Comparison of ENCODE assay signal across 1 cellular context in the genomic region with DNA sequence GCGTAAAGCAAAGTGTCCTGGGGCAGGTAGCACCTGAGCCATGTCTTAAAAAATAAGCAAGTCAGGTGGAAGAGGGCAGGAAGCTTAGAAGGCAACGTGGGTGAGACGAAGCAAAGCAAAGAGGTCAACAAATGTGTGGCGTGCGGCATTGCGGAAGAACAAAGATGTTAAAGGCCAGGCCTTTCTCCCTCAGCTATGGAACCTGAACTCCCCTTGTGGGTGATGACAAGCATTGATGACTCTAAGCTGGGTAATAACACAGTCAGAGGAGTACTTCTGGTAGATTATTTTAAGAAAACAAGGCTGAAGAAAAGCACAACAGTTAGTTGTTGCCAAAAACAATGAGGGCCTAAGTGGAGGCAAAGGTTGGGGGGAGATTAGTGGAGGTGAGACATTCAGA.
TF ChIP-seq lines count a peak whose summit lies in the region.

No MANE protein-coding gene starts in this region.

TF ChIP-seq in H1, 55 proteins besides CTCF, POLR2A, EP300 and RAD21:
- no peak for TF ChIP-seq SIX5 (IDR thresholded peaks at IDR 0.05; ENCODE audit: low read depth, low read length)
- no peak for TF ChIP-seq RXRA (IDR thresholded peaks at IDR 0.05; ENCODE audit: insufficient read depth, low read depth, low read length)
- TF ChIP-seq RNF2 (IDR thresholded peaks at IDR 0.05; ENCODE audit: borderline replicate concordance, low read depth, low read length, missing control alignments, poor library complexity, severe bottlenecking), result no peak
- no peak for TF ChIP-seq KDM1A (IDR thresholded peaks at IDR 0.05; ENCODE audit: borderline replicate concordance, low read length)
- TF ChIP-seq SUZ12 (IDR thresholded peaks at IDR 0.05; ENCODE audit: low read length), result no peak
- no peak for TF ChIP-seq CBX8 (IDR thresholded peaks at IDR 0.05; ENCODE audit: borderline replicate concordance, low read depth, low read length)
- no peak for TF ChIP-seq BCL11A (IDR thresholded peaks at IDR 0.05; ENCODE audit: low read depth in 2 of 2, low read length in 2 of 2)
- no peak for TF ChIP-seq HDAC6 (IDR thresholded peaks at IDR 0.05; ENCODE audit: low read depth, low read length)
- no peak for TF ChIP-seq EZH2 (IDR thresholded peaks at IDR 0.05; ENCODE audit: low read depth, low read length, severe bottlenecking)
- no peak for TF ChIP-seq TCF12 (IDR thresholded peaks at IDR 0.05; ENCODE audit: low read depth, low read length)
